In the genomic region with DNA sequence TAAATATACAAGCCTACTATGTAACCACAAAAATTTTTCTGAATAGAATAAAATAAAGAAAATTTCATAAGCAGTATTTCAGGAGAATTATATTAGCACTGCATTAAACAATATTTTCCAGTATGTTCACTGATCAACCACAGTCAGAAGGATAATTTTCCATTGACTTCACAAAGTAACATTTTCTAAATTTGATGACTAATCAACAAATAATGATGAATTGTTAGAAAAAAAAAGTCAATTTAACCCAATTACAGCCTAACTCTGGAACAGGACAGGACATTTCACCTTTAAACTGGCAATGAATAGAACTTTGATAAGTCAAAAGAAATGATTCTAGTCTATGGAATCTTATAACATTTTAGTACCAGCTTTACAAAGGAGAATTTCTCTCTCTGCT, we compare ENCODE assay signal across 4 cellular contexts.
TF ChIP-seq lines count a peak whose summit lies in the region.

No MANE protein-coding gene starts in this region.

TF ChIP-seq in HepG2, 621 proteins besides CTCF, POLR2A, EP300 and RAD21:
- TF ChIP-seq KDM5B (CRISPR knock-in tag; IDR thresholded peaks at IDR 0.05; ENCODE audit: borderline replicate concordance) (no peak), PAXIP1 (CRISPR knock-in tag; conservative IDR thresholded peaks at IDR 0.05) (no peak), MAFK (conservative IDR thresholded peaks at IDR 0.05 in 1 of 2, IDR thresholded peaks at IDR 0.05 in 1 of 2; ENCODE audit: low read length in 2 of 2) (peak in 1 of 2 experiments; percentile 75; a peak in 3 of 4 replicates), MAFF (IDR thresholded peaks at IDR 0.05; ENCODE audit: low read depth, low read length) (peak; percentile 78)
- TF ChIP-seq, protein P1, sequence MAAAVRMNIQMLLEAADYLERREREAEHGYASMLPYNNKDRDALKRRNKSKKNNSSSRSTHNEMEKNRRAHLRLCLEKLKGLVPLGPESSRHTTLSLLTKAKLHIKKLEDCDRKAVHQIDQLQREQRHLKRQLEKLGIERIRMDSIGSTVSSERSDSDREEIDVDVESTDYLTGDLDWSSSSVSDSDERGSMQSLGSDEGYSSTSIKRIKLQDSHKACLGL (CRISPR knock-in tag; IDR thresholded peaks at IDR 0.05): no peak

TF ChIP-seq in A549, 52 proteins besides CTCF, POLR2A, EP300 and RAD21:
- TF ChIP-seq ATOH8 (CRISPR knock-in tag; IDR thresholded peaks at IDR 0.05; ENCODE audit: low read depth) (no peak), MAFK (IDR thresholded peaks at IDR 0.05; ENCODE audit: partially characterized antibody) (peak; percentile 47)

TF ChIP-seq in IMR-90, 13 proteins besides CTCF, POLR2A, EP300 and RAD21:
- no peak for TF ChIP-seq RFX5 (IDR thresholded peaks at IDR 0.05; ENCODE audit: low read depth, low read length)
- peak; percentile 89 for TF ChIP-seq MAFK (IDR thresholded peaks at IDR 0.05; ENCODE audit: low read depth, low read length)
TF ChIP-seq in IMR-90: peak in this region for 1.

TF ChIP-seq in K562, 482 proteins besides CTCF, POLR2A, EP300 and RAD21:
- TF ChIP-seq SNIP1 (IDR thresholded peaks at IDR 0.05; ENCODE audit: low read depth): no peak
- peak; percentile 14; the same call in 1 of the 2 replicates for TF ChIP-seq ZNF316 (IDR thresholded peaks at IDR 0.05)
